ENCODE assay signal across 33 cellular contexts in the genomic region with DNA sequence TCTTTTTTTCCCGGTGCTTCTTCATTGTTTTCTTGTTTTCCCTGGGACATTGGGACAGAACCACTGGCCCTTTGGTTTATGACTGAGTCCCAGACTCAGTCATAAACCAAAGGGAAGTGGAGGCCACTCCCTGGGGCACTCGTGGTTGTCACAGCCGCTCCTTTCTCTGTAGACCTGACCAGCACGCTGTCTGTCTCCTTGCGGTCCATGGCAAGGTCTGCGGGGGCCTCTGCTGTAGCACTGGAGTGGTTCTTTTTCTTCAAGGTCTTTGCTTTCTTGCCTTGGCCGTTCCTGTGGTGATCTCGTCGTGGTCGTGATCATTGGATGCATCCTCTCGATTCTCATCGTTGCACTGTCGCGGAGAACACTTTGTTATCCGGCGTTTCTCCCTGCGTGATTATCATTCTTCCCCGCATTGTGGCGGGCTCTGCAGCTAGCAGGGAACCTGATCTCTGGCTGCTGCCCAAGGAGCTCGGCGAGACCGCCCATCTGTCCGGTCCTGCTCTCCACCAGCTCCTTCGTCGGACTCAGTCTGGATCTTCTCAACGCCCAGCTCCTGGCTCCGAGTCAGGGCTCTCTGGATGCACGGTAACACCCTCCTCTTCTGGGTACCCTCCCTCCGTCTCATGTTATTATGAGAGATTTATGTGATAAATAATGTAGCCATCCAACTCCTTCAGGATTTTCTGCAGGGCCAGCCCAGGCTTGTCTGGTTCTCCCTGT. TPM values are rescaled to one million over a fixed set of nuclear protein-coding genes. Genes with fewer than 3 reads are reported as not detected.
A peak's percentile ranks its signal among the peaks of the same experiment; 100 is the strongest.
DNase-seq lines count a peak whose midpoint lies in the region; ATAC-seq, FAIRE-seq and TF ChIP-seq lines count a peak whose summit lies in the region.
"Had no signal": no experiment of that assay in that cellular context is flagged by ENCODE, and none has a peak within 500 bp of the region (broad histone marks: within the 10 kb centered on the region; RNA-seq: fewer than 3 reads in every experiment).

No MANE protein-coding gene starts in this region.

- FAIRE-seq in K562 (lab: Jason Lieb, UNC) (no peak), keratinocyte (lab: Jason Lieb, UNC) (peak; percentile 13)
- FAIRE-seq: colon had no signal

- dilution Hi-C loops in keratinocyte (cut with MboI; ENCODE audit: extremely low pct_ligation_motif_present, low sequenced_read_pairs), result no loop called here

- intact Hi-C loops in breast epithelium (cut with DNase I; ENCODE audit: low total_unique reads) (no loop called here), MCF 10A (cut with micrococcal nuclease) (no loop called here), K562 (cut with micrococcal nuclease) (no loop called here), transverse colon (cut with DNase I; ENCODE audit: low total_unique reads) (no loop called here)

- WGBS in K562 (ENCODE audit: insufficient coverage, low coverage, missing lambda C conversion rate), result 5% methylated on average over 22 of the region's 29 CpGs
- WGBS in transverse colon (ENCODE audit: low coverage in 1 of 2), 2 donors, result 64 to 83% methylated on average over 9 to 29 of the region's 29 CpGs

- H3K4me1 Mint-ChIP-seq in MCF 10A (ENCODE audit: insufficient read depth, unreplicated experiment), result no peaks in the 10 kb centered on the region
- H3K4me1 Mint-ChIP-seq: activated naive CD4-positive, alpha-beta T cell treated with anti-CD3 and anti-CD28 coated beads, Interleukin-2, amount 50 U/mL, for 24 hours; IgD-negative memory B cell; naive thymus-derived CD4-positive, alpha-beta T cell had no signal

- H3K27me3 ChIP-seq in breast epithelium (no peaks in the 10 kb centered on the region), K562 (ENCODE audit: control insufficient read depth in 2 of 2, insufficient read depth in 2 of 2, low read length in 2 of 2) (no peaks in the 10 kb centered on the region), keratinocyte (ENCODE audit: control insufficient read depth, extremely low read depth, insufficient read depth, low read length) (no peaks in the 10 kb centered on the region), transverse colon (no peaks in the 10 kb centered on the region)
- H3K27me3 ChIP-seq: brain microvascular endothelial cell, left lung, SJCRH30 had no signal

- H3K4me3 ChIP-seq in breast epithelium, result peak overlapping the region in 2 of 3 donors; percentile 35 to 51
- H3K4me3 ChIP-seq in K562, result no peak overlapping the region
- no peak overlapping the region for H3K4me3 ChIP-seq in keratinocyte (ENCODE audit: control insufficient read depth in 2 of 3, extremely low read depth in 1 of 3, insufficient read depth in 2 of 3, low read depth in 1 of 3, low read length in 3 of 3)
- no peak overlapping the region for H3K4me3 ChIP-seq in transverse colon
- H3K4me3 ChIP-seq: left lung, SJCRH30 had no signal

- TF ChIP-seq RAD21 in K562 (CRISPR knock-in tag; conservative IDR thresholded peaks at IDR 0.05 in 1 of 2, IDR thresholded peaks at IDR 0.05 in 1 of 2), result no peak

- no peak overlapping the region for H3K4me3 Mint-ChIP-seq in MCF 10A (ENCODE audit: unreplicated experiment)
- H3K4me3 Mint-ChIP-seq: activated naive CD4-positive, alpha-beta T cell treated with anti-CD3 and anti-CD28 coated beads, Interleukin-2, amount 50 U/mL, for 24 hours; IgD-negative memory B cell; naive thymus-derived CD4-positive, alpha-beta T cell; type B pancreatic cell had no signal

- no peaks in the 10 kb centered on the region for H4K20me1 ChIP-seq in K562 (replicated peaks; ENCODE audit: control insufficient read depth, insufficient read depth, low read length)
- no peaks in the 10 kb centered on the region for H4K20me1 ChIP-seq in keratinocyte (ENCODE audit: control insufficient read depth, extremely low read depth, insufficient read depth, low read length)

- BruUV-seq in MCF 10A (replicated peaks; lab: Mats Ljungman, UMichigan), result no TSS peak
- no TSS peak for BruUV-seq in K562 (replicated peaks; lab: Mats Ljungman, UMichigan)

- peak in 1 of 2 donors; percentile 23 for DNase-seq in breast epithelium (ENCODE audit: low spot score in 2 of 2)
- DNase-seq in MCF 10A (ENCODE audit: unreplicated experiment), result no peak
- DNase-seq in K562 (ENCODE audit: extremely low read depth in 1 of 4, low spot score in 3 of 4), result peak in 2 of 4 experiments; percentile 4 to 6
- no peak for DNase-seq in keratinocyte (ENCODE audit: low read depth, low spot score)
- DNase-seq in transverse colon, result peak; percentile 39
- DNase-seq in NCI-H345 (lab: John Stamatoyannopoulos, UW), result no peak
- no peak for DNase-seq in NCI-H146 (lab: John Stamatoyannopoulos, UW)
- DNase-seq in DMS153 (lab: John Stamatoyannopoulos, UW), result no peak
- DNase-seq: 8988T; activated CD4-positive, alpha-beta T cell treated with anti-CD3 and anti-CD28 coated beads for 48 hours; amygdala; brain microvascular endothelial cell; Caco-2; effector CD4-positive, alpha-beta T cell; GDM1; hippocampal formation; left lung; midbrain; naive thymus-derived CD4-positive, alpha-beta T cell; NCI-H1092 treated with DMSO at 0.1 percent for 48 hours; NCI-H187 treated with DMSO at 0.1 percent for 48 hours; occipital lobe; SJCRH30; stimulated activated CD4-positive, alpha-beta T cell treated with anti-CD3 and anti-CD28 coated beads, Interleukin-15, amount 100 ng/mL, for 24 hours; stimulated activated CD4-positive, alpha-beta T cell treated with anti-CD3 and anti-CD28 coated beads, Interleukin-4, amount 100 ng/mL, for 4 hours; T1000; WERI-Rb-1 had no signal

- no peak for TF ChIP-seq CTCF in breast epithelium (IDR thresholded peaks at IDR 0.05)
- TF ChIP-seq CTCF in MCF 10A (IDR thresholded peaks at IDR 0.05; ENCODE audit: unreplicated experiment), result no peak
- TF ChIP-seq CTCF in K562 (IDR thresholded peaks at IDR 0.05 in 2 of 3, conservative IDR thresholded peaks at IDR 0.05 in 1 of 3; ENCODE audit: insufficient read depth in 2 of 3, low read depth in 1 of 3, low read length in 3 of 3), result no peak
- TF ChIP-seq CTCF in keratinocyte (optimal IDR thresholded peaks at IDR 0.05 in 1 of 3, IDR thresholded peaks at IDR 0.05 in 1 of 3, conservative IDR thresholded peaks at IDR 0.05 in 1 of 3; ENCODE audit: extremely low read depth in 1 of 3, insufficient read depth in 2 of 3, low read length in 3 of 3), result no peak
- TF ChIP-seq CTCF in transverse colon (IDR thresholded peaks at IDR 0.05), result no peak

- no peaks in the 10 kb centered on the region for H3K9me1 ChIP-seq in K562 (ENCODE audit: control insufficient read depth, insufficient read depth, low read length)
- H3K9me1 ChIP-seq in keratinocyte (ENCODE audit: control insufficient read depth, extremely low read depth, insufficient read depth, low read length), result no peaks in the 10 kb centered on the region

- in situ Hi-C loops in K562 (cut with MboI) (no loop called here), transverse colon (cut with MboI; ENCODE audit: low pct_ligation_motif_present in 1 of 4, low pct_unique_long_range_greater_than_20kb in 1 of 4, low sequenced_read_pairs in 3 of 4) (no loop called here)

- ATAC-seq in K562, result no peak
- ATAC-seq: left lung; naive thymus-derived CD4-positive, alpha-beta T cell; Panc1 had no signal

- H3K36me3 Mint-ChIP-seq in MCF 10A (ENCODE audit: insufficient read depth, unreplicated experiment), result no peaks in the 10 kb centered on the region
- H3K36me3 Mint-ChIP-seq: activated naive CD4-positive, alpha-beta T cell treated with anti-CD3 and anti-CD28 coated beads, Interleukin-2, amount 50 U/mL, for 24 hours; IgD-negative memory B cell; naive thymus-derived CD4-positive, alpha-beta T cell; type B pancreatic cell had no signal

- no peak for TF ChIP-seq POLR2A in breast epithelium (IDR thresholded peaks at IDR 0.05)
- no peak for TF ChIP-seq POLR2A in K562 (conservative IDR thresholded peaks at IDR 0.05)
- no peak for TF ChIP-seq POLR2A in transverse colon (IDR thresholded peaks at IDR 0.05)

- CTCF ChIA-PET in MCF 10A (lab: Yijun Ruan, JAX) (no interaction called here), K562 (lab: Yijun Ruan, JAX; ENCODE audit: low intra/inter-chr PET ratio) (no interaction called here)

- no peak overlapping the region for H3K27ac ChIP-seq in breast epithelium
- no peak overlapping the region for H3K27ac ChIP-seq in K562 (ENCODE audit: extremely low read depth, low read depth, low read length)
- no peak overlapping the region for H3K27ac ChIP-seq in keratinocyte (ENCODE audit: control insufficient read depth, insufficient read depth, low read length)
- peak overlapping the region in 1 of 4 donors; percentile 5 for H3K27ac ChIP-seq in transverse colon
- H3K27ac ChIP-seq: brain microvascular endothelial cell, epithelial cell of prostate, left lung, SJCRH30, WERI-Rb-1 had no signal

- peaks cover 0 to 2% of the 10 kb centered on the region in 2 donors for H3K9me3 ChIP-seq in breast epithelium
- H3K9me3 ChIP-seq in K562 (replicated peaks; ENCODE audit: control insufficient read depth, insufficient read depth, low read depth, low read length), result no peaks in the 10 kb centered on the region
- no peaks in the 10 kb centered on the region for H3K9me3 ChIP-seq in keratinocyte (ENCODE audit: control insufficient read depth, low read depth, low read length)
- H3K9me3 ChIP-seq in transverse colon, result no peaks in the 10 kb centered on the region
- H3K9me3 ChIP-seq: Caco-2, SJCRH30 had no signal

- H3K36me3 ChIP-seq in breast epithelium, result no peaks in the 10 kb centered on the region
- no peaks in the 10 kb centered on the region for H3K36me3 ChIP-seq in K562 (ENCODE audit: control insufficient read depth, insufficient read depth, low read length)
- no peaks in the 10 kb centered on the region for H3K36me3 ChIP-seq in keratinocyte (ENCODE audit: control insufficient read depth in 2 of 2, extremely low read depth in 1 of 2, insufficient read depth in 2 of 2, low read length in 2 of 2)
- no peaks in the 10 kb centered on the region for H3K36me3 ChIP-seq in transverse colon
- H3K36me3 ChIP-seq: brain microvascular endothelial cell, left lung, SJCRH30, WERI-Rb-1 had no signal

- H2AFZ ChIP-seq in K562 (ENCODE audit: low read depth, low read length), result 0 out of 2 replicates have a peak overlapping the region, but pooled peaks have one; percentile 16
- H2AFZ ChIP-seq in keratinocyte (ENCODE audit: control insufficient read depth, low read length), result peak overlapping the region; percentile 49

- TF ChIP-seq EP300 in K562 (IDR thresholded peaks at IDR 0.05; ENCODE audit: low read length), result no peak
- no peak for TF ChIP-seq EP300 in transverse colon (IDR thresholded peaks at IDR 0.05; ENCODE audit: low read depth)

- H3K79me2 ChIP-seq in K562 (ENCODE audit: control insufficient read depth, insufficient read depth, low read length), result no peaks in the 10 kb centered on the region
- no peaks in the 10 kb centered on the region for H3K79me2 ChIP-seq in keratinocyte (ENCODE audit: control insufficient read depth, insufficient read depth, low read length)

- POLR2A ChIA-PET in MCF 10A (lab: Yijun Ruan, JAX), result no interaction called here
- POLR2A ChIA-PET in K562 (lab: Yijun Ruan, JAX), result interaction anchor here (0.7 kb wide), 1 partner anchor 15 kb away, joined by 3 read pairs; no protein-coding TSS in a partner anchor

- peaks cover 10% of the 10 kb centered on the region for H3K9me3 Mint-ChIP-seq in MCF 10A (ENCODE audit: unreplicated experiment)

- no peak overlapping the region for H3K27ac Mint-ChIP-seq in MCF 10A (ENCODE audit: low read depth, unreplicated experiment)
- H3K27ac Mint-ChIP-seq: activated naive CD4-positive, alpha-beta T cell treated with anti-CD3 and anti-CD28 coated beads, Interleukin-2, amount 50 U/mL, for 24 hours; IgD-negative memory B cell; naive thymus-derived CD4-positive, alpha-beta T cell; type B pancreatic cell had no signal

- H3K9ac ChIP-seq in K562 (ENCODE audit: insufficient read depth in 1 of 2, low read depth in 2 of 2, low read length in 2 of 2) (no peak overlapping the region), keratinocyte (ENCODE audit: control insufficient read depth, extremely low read depth, insufficient read depth, low read length) (no peak overlapping the region)

- H3K4me1 ChIP-seq in breast epithelium (no peaks in the 10 kb centered on the region), K562 (replicated peaks in 1 of 2; ENCODE audit: control insufficient read depth in 2 of 2, insufficient read depth in 2 of 2, low read length in 2 of 2) (no peaks in the 10 kb centered on the region; a peak in 1 of 5 replicates), keratinocyte (ENCODE audit: control insufficient read depth, extremely low read depth, insufficient read depth, low read length) (peaks cover 5% of the 10 kb centered on the region), transverse colon (no peaks in the 10 kb centered on the region)
- H3K4me1 ChIP-seq: Caco-2, left lung, SJCRH30 had no signal

- no peaks in the 10 kb centered on the region for H3K27me3 Mint-ChIP-seq in MCF 10A (ENCODE audit: insufficient read depth, unreplicated experiment)
- H3K27me3 Mint-ChIP-seq: activated naive CD4-positive, alpha-beta T cell treated with anti-CD3 and anti-CD28 coated beads, Interleukin-2, amount 50 U/mL, for 24 hours; IgD-negative memory B cell; naive thymus-derived CD4-positive, alpha-beta T cell; type B pancreatic cell had no signal

- H3K4me2 ChIP-seq in K562 (ENCODE audit: insufficient read depth, low read length), result peak overlapping the region; percentile 37; the same call in 1 of the 2 replicates
- peak overlapping the region; percentile 45 for H3K4me2 ChIP-seq in keratinocyte (ENCODE audit: control insufficient read depth, extremely low read depth, insufficient read depth, low read depth, low read length)

RNA-seq across cellular contexts. Expression of gene MPDZ, which starts 43.5 kb away (rescaled TPM):
- 10 to 100 TPM; 44.2 to 63.1 (median 61.0) TPM for total RNA-seq in breast epithelium
- 8.8 and 10.9 TPM in 2 replicates for total RNA-seq in MCF 10A (2022)
- 10.0 and 26.5 TPM in 2 replicates for total RNA-seq in K562 (2011; cell fraction: chromatin; rRNA removed; ENCODE audit: low replicate concordance)
- total RNA-seq in K562 (2011; cell fraction: nucleolus; rRNA removed), result 3.0 and 5.0 TPM in 2 replicates
- 9.0 and 12.2 TPM in 2 replicates for total RNA-seq in K562 (2011; cell fraction: nucleoplasm; rRNA removed)
- 4.6 and 4.9 TPM in 2 replicates for total RNA-seq in K562 (2014; rRNA removed)
- 6.6 and 7.0 TPM in 2 replicates for total RNA-seq in K562 (2014; rRNA removed; fragmentation: Illumina TruSeq; extraction: Trizol)
- 7.6 and 8.3 TPM in 2 replicates for total RNA-seq in K562 (2015; rRNA removed; fragmentation: Illumina TruSeq; extraction: Trizol)
- total RNA-seq in K562 (2021), result 5.7 and 6.1 TPM in 2 replicates
- polyA plus RNA-seq in K562 (2011; rRNA removed), result 0.84 and 13.2 TPM in 2 replicates
- 0.25 and 3.6 TPM in 2 replicates for polyA plus RNA-seq in K562 (2011; cell fraction: cytosol; rRNA removed)
- 1.7 and 22.8 TPM in 2 replicates for polyA plus RNA-seq in K562 (2011; cell fraction: nucleus; rRNA removed)
- polyA plus RNA-seq in K562 (2012), result 5.0 and 5.2 TPM in 2 replicates
- polyA plus RNA-seq in K562 (2014; fragmentation: Illumina TruSeq; extraction: Trizol), result 5.7 and 7.4 TPM in 2 replicates
- polyA plus RNA-seq in K562 (2014; fragmentation: Nextera tagmentation; extraction: Ambion mirVana), result 1 to 10 TPM; 3.9 to 4.2 TPM
- polyA plus RNA-seq in K562 (2014; rRNA removed), result 5.0 and 5.8 TPM in 2 replicates
- polyA minus RNA-seq in K562 (2011; rRNA and poly(A)+ RNA removed), result 2.9 and 28.2 TPM in 2 replicates
- 0.36 and 8.1 TPM in 2 replicates for polyA minus RNA-seq in K562 (2011; cell fraction: cytosol; rRNA and poly(A)+ RNA removed)
- polyA minus RNA-seq in K562 (2011; cell fraction: nucleus; rRNA and poly(A)+ RNA removed), result 2.2 and 15.2 TPM in 2 replicates
- polyA plus RNA-seq in keratinocyte, result 6.6 to 9.0 TPM (median 8.6 TPM) in 3 replicates
- 1.8 TPM for polyA plus RNA-seq in keratinocyte (2011; ENCODE audit: low read depth)
- 4.4 and 4.8 TPM in 2 replicates for polyA plus RNA-seq in keratinocyte (2011; cell fraction: cytosol; rRNA removed)
- 18.5 and 21.8 TPM in 2 replicates for polyA plus RNA-seq in keratinocyte (2011; cell fraction: nucleus; rRNA removed)
- polyA plus RNA-seq in keratinocyte (2012; ENCODE audit: low replicate concordance), result 1.6 and 7.1 TPM in 2 replicates
- polyA minus RNA-seq in keratinocyte, result 4.5 to 19.3 TPM (median 13.0 TPM) in 3 replicates
- 3.6 TPM for polyA minus RNA-seq in keratinocyte (2011; cell fraction: cytosol; rRNA and poly(A)+ RNA removed)
- polyA minus RNA-seq in keratinocyte (2011; cell fraction: nucleus; rRNA and poly(A)+ RNA removed), result 13.1 and 25.9 TPM in 2 replicates
- 10 to 100 TPM in 3 of 4 donors, 1 to 10 TPM in 1; 9.7 to 62.1 (median 14.5) TPM for total RNA-seq in transverse colon
- total RNA-seq: Caco-2 had no signal
- polyA plus RNA-seq: IgD-negative memory B cell; naive thymus-derived CD4-positive, alpha-beta T cell had no signal

Comparison
In these comparisons a context has a peak if more than half of its experiments do, and no peak if none do; other contexts are left out.
1. H3K4me3 ChIP-seq: peak in breast epithelium (2 of 3); none in K562 (single experiment), keratinocyte (0 of 3) and transverse colon (0 of 4).